Comparison of ENCODE assay signal across 1 cellular context in the genomic region with DNA sequence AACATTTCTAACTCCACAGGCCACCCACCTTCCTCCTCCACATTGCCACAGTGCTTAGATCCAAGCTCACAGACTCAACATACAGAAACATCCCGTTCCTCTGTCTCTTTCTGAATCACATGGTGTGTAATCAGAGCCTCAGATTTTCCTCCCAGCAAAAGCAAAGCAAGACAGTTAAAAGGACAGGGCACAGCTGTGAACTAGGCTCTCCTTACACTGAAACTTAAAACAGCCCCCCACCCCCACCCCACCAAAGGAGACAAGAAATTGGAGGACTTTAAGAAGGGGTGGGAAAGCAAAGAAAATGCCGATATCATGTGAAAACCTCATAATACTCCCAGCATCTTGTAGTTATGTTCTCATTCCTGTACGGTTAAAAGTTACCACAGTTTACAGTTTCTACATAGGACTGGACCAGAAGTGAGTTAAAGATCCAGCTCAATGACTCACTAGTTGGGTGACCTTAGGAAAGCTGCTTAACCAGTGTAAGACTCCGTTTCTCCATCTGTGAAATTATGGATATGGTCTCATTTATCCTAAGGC.
TF ChIP-seq lines count a peak whose summit lies in the region.

No MANE protein-coding gene starts in this region.

TF ChIP-seq in GM23338, 12 proteins besides CTCF, POLR2A, EP300 and RAD21 (continued from another document):
- TF ChIP-seq, protein P1, sequence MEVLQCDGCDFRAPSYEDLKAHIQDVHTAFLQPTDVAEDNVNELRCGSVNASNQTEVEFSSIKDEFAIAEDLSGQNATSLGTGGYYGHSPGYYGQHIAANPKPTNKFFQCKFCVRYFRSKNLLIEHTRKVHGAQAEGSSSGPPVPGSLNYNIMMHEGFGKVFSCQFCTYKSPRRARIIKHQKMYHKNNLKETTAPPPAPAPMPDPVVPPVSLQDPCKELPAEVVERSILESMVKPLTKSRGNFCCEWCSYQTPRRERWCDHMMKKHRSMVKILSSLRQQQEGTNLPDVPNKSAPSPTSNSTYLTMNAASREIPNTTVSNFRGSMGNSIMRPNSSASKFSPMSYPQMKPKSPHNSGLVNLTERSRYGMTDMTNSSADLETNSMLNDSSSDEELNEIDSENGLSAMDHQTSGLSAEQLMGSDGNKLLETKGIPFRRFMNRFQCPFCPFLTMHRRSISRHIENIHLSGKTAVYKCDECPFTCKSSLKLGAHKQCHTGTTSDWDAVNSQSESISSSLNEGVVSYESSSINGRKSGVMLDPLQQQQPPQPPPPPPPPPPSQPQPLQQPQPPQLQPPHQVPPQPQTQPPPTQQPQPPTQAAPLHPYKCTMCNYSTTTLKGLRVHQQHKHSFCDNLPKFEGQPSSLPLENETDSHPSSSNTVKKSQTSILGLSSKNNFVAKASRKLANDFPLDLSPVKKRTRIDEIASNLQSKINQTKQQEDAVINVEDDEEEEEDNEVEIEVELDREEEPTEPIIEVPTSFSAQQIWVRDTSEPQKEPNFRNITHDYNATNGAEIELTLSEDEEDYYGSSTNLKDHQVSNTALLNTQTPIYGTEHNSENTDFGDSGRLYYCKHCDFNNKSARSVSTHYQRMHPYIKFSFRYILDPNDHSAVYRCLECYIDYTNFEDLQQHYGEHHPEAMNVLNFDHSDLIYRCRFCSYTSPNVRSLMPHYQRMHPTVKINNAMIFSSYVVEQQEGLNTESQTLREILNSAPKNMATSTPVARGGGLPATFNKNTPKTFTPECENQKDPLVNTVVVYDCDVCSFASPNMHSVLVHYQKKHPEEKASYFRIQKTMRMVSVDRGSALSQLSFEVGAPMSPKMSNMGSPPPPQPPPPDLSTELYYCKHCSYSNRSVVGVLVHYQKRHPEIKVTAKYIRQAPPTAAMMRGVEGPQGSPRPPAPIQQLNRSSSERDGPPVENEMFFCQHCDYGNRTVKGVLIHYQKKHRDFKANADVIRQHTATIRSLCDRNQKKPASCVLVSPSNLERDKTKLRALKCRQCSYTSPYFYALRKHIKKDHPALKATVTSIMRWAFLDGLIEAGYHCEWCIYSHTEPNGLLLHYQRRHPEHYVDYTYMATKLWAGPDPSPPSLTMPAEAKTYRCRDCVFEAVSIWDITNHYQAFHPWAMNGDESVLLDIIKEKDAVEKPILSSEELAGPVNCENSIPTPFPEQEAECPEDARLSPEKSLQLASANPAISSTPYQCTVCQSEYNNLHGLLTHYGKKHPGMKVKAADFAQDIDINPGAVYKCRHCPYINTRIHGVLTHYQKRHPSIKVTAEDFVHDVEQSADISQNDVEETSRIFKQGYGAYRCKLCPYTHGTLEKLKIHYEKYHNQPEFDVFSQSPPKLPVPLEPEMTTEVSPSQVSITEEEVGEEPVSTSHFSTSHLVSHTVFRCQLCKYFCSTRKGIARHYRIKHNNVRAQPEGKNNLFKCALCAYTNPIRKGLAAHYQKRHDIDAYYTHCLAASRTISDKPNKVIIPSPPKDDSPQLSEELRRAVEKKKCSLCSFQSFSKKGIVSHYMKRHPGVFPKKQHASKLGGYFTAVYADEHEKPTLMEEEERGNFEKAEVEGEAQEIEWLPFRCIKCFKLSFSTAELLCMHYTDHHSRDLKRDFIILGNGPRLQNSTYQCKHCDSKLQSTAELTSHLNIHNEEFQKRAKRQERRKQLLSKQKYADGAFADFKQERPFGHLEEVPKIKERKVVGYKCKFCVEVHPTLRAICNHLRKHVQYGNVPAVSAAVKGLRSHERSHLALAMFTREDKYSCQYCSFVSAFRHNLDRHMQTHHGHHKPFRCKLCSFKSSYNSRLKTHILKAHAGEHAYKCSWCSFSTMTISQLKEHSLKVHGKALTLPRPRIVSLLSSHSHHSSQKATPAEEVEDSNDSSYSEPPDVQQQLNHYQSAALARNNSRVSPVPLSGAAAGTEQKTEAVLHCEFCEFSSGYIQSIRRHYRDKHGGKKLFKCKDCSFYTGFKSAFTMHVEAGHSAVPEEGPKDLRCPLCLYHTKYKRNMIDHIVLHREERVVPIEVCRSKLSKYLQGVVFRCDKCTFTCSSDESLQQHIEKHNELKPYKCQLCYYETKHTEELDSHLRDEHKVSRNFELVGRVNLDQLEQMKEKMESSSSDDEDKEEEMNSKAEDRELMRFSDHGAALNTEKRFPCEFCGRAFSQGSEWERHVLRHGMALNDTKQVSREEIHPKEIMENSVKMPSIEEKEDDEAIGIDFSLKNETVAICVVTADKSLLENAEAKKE (CRISPR knock-in tag; IDR thresholded peaks at IDR 0.05), result no peak
- TF ChIP-seq STAT1 (IDR thresholded peaks at IDR 0.05; ENCODE audit: unreplicated experiment) (no peak), ZNF114 (CRISPR knock-in tag; IDR thresholded peaks at IDR 0.05) (no peak), POLR2AphosphoS5 (IDR thresholded peaks at IDR 0.05; ENCODE audit: low read depth) (no peak)
- TF ChIP-seq, protein P2, sequence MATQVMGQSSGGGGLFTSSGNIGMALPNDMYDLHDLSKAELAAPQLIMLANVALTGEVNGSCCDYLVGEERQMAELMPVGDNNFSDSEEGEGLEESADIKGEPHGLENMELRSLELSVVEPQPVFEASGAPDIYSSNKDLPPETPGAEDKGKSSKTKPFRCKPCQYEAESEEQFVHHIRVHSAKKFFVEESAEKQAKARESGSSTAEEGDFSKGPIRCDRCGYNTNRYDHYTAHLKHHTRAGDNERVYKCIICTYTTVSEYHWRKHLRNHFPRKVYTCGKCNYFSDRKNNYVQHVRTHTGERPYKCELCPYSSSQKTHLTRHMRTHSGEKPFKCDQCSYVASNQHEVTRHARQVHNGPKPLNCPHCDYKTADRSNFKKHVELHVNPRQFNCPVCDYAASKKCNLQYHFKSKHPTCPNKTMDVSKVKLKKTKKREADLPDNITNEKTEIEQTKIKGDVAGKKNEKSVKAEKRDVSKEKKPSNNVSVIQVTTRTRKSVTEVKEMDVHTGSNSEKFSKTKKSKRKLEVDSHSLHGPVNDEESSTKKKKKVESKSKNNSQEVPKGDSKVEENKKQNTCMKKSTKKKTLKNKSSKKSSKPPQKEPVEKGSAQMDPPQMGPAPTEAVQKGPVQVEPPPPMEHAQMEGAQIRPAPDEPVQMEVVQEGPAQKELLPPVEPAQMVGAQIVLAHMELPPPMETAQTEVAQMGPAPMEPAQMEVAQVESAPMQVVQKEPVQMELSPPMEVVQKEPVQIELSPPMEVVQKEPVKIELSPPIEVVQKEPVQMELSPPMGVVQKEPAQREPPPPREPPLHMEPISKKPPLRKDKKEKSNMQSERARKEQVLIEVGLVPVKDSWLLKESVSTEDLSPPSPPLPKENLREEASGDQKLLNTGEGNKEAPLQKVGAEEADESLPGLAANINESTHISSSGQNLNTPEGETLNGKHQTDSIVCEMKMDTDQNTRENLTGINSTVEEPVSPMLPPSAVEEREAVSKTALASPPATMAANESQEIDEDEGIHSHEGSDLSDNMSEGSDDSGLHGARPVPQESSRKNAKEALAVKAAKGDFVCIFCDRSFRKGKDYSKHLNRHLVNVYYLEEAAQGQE (IDR thresholded peaks at IDR 0.05; ENCODE audit: unreplicated experiment), result no peak
